1 cellular context compared by ENCODE assay signal in the genomic region with DNA sequence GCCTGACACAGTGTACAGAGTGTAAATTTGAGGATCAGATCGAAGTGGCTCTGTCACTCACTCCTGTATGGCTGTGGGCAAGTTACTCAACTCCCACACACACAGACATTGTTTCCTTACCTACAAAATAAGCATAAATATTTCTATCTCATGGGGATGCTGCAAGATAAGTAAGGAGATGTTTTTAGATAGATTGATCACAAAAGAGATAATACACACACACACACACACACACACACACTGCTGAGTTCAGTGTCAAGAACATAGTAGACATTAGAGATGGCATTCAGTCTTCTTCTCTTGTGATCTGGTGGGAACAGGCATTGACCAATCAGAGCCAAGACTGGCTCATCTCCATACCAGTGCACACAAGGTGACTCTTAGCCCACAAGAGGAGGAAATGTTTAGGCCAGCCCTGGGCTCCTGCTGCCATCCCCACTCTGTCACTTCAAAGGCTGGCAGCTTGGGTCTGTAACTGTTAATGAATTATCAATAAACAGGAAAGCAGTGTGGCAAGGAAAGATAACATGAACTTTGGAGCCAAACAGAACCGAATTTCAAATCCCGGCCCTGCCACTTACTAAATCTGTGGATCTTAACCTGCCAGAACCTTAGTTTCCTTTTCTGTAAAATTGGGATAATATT.
TF ChIP-seq lines count a peak whose summit lies in the region.

No MANE protein-coding gene starts in this region.

TF ChIP-seq in HepG2, 621 proteins besides CTCF, POLR2A, EP300 and RAD21 (continued from another document and continues in another):
- TF ChIP-seq, protein P1, sequence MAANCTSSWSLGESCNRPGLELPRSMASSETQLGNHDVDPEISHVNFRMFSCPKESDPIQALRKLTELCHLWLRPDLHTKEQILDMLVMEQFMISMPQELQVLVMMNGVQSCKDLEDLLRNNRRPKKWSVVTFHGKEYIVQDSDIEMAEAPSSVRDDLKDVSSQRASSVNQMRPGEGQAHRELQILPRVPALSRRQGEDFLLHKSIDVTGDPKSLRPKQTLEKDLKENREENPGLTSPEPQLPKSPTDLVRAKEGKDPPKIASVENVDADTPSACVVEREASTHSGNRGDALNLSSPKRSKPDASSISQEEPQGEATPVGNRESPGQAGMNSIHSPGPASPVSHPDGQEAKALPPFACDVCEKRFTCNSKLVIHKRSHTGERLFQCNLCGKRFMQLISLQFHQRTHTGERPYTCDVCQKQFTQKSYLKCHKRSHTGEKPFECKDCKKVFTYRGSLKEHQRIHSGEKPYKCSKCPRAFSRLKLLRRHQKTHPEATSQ (CRISPR knock-in tag; IDR thresholded peaks at IDR 0.05; ENCODE audit: borderline replicate concordance): peak; percentile 83; the same call in 1 of the 2 replicates
- peak; percentile 74; the same call in 1 of the 2 replicates for TF ChIP-seq ZNF556 (CRISPR knock-in tag; IDR thresholded peaks at IDR 0.05; ENCODE audit: borderline replicate concordance)
- TF ChIP-seq HDAC2 (CRISPR knock-in tag; IDR thresholded peaks at IDR 0.05): peak; percentile 96
- TF ChIP-seq ZBTB1 (CRISPR knock-in tag; IDR thresholded peaks at IDR 0.05; ENCODE audit: borderline replicate concordance): no peak
- TF ChIP-seq, protein P2, sequence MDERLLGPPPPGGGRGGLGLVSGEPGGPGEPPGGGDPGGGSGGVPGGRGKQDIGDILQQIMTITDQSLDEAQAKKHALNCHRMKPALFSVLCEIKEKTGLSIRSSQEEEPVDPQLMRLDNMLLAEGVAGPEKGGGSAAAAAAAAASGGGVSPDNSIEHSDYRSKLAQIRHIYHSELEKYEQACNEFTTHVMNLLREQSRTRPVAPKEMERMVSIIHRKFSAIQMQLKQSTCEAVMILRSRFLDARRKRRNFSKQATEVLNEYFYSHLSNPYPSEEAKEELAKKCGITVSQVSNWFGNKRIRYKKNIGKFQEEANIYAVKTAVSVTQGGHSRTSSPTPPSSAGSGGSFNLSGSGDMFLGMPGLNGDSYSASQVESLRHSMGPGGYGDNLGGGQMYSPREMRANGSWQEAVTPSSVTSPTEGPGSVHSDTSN (CRISPR knock-in tag; IDR thresholded peaks at IDR 0.05): peak; percentile 73
- TF ChIP-seq, protein P3, sequence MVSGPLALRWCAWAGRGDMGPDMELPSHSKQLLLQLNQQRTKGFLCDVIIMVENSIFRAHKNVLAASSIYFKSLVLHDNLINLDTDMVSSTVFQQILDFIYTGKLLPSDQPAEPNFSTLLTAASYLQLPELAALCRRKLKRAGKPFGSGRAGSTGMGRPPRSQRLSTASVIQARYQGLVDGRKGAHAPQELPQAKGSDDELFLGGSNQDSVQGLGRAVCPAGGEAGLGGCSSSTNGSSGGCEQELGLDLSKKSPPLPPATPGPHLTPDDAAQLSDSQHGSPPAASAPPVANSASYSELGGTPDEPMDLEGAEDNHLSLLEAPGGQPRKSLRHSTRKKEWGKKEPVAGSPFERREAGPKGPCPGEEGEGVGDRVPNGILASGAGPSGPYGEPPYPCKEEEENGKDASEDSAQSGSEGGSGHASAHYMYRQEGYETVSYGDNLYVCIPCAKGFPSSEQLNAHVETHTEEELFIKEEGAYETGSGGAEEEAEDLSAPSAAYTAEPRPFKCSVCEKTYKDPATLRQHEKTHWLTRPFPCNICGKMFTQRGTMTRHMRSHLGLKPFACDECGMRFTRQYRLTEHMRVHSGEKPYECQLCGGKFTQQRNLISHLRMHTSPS (CRISPR knock-in tag; IDR thresholded peaks at IDR 0.05; ENCODE audit: low read depth): peak; percentile 95
- TF ChIP-seq TCF7L2 (IDR thresholded peaks at IDR 0.05; ENCODE audit: low read depth, low read length): peak; percentile 89
- peak; percentile 97 for TF ChIP-seq HNF4G (IDR thresholded peaks at IDR 0.05; ENCODE audit: borderline replicate concordance, low read depth, low read length)
- TF ChIP-seq HNF4G (CRISPR knock-in tag; IDR thresholded peaks at IDR 0.05; ENCODE audit: borderline replicate concordance, low read depth): peak; percentile 89; the same call in 1 of the 2 replicates
- TF ChIP-seq TBX3 (IDR thresholded peaks at IDR 0.05; ENCODE audit: borderline replicate concordance): peak; percentile 98
- 0 out of 2 replicates have a peak, but pooled peaks have one; percentile 41 for TF ChIP-seq MTA1 (CRISPR knock-in tag; IDR thresholded peaks at IDR 0.05; ENCODE audit: borderline replicate concordance)
- TF ChIP-seq NCOR1 (IDR thresholded peaks at IDR 0.05; ENCODE audit: borderline replicate concordance, low read length): peak; percentile 96
- TF ChIP-seq, protein P4, sequence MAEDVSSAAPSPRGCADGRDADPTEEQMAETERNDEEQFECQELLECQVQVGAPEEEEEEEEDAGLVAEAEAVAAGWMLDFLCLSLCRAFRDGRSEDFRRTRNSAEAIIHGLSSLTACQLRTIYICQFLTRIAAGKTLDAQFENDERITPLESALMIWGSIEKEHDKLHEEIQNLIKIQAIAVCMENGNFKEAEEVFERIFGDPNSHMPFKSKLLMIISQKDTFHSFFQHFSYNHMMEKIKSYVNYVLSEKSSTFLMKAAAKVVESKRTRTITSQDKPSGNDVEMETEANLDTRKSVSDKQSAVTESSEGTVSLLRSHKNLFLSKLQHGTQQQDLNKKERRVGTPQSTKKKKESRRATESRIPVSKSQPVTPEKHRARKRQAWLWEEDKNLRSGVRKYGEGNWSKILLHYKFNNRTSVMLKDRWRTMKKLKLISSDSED (CRISPR knock-in tag; IDR thresholded peaks at IDR 0.05): no peak
- no peak for TF ChIP-seq GABPA (IDR thresholded peaks at IDR 0.05; ENCODE audit: low read depth, low read length)
- TF ChIP-seq GABPA (CRISPR knock-in tag; IDR thresholded peaks at IDR 0.05; ENCODE audit: low read depth): peak; percentile 58
- no peak for TF ChIP-seq SP1 (IDR thresholded peaks at IDR 0.05)
- TF ChIP-seq SP1 (CRISPR knock-in tag; IDR thresholded peaks at IDR 0.05): peak; percentile 48; the same call in 1 of the 2 replicates
- TF ChIP-seq, protein P5, sequence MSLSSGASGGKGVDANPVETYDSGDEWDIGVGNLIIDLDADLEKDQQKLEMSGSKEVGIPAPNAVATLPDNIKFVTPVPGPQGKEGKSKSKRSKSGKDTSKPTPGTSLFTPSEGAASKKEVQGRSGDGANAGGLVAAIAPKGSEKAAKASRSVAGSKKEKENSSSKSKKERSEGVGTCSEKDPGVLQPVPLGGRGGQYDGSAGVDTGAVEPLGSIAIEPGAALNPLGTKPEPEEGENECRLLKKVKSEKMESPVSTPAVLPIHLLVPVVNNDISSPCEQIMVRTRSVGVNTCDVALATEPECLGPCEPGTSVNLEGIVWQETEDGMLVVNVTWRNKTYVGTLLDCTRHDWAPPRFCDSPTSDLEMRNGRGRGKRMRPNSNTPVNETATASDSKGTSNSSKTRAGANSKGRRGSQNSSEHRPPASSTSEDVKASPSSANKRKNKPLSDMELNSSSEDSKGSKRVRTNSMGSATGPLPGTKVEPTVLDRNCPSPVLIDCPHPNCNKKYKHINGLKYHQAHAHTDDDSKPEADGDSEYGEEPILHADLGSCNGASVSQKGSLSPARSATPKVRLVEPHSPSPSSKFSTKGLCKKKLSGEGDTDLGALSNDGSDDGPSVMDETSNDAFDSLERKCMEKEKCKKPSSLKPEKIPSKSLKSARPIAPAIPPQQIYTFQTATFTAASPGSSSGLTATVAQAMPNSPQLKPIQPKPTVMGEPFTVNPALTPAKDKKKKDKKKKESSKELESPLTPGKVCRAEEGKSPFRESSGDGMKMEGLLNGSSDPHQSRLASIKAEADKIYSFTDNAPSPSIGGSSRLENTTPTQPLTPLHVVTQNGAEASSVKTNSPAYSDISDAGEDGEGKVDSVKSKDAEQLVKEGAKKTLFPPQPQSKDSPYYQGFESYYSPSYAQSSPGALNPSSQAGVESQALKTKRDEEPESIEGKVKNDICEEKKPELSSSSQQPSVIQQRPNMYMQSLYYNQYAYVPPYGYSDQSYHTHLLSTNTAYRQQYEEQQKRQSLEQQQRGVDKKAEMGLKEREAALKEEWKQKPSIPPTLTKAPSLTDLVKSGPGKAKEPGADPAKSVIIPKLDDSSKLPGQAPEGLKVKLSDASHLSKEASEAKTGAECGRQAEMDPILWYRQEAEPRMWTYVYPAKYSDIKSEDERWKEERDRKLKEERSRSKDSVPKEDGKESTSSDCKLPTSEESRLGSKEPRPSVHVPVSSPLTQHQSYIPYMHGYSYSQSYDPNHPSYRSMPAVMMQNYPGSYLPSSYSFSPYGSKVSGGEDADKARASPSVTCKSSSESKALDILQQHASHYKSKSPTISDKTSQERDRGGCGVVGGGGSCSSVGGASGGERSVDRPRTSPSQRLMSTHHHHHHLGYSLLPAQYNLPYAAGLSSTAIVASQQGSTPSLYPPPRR (CRISPR knock-in tag; IDR thresholded peaks at IDR 0.05; ENCODE audit: borderline replicate concordance): peak; percentile 88
- peak; percentile 96 for TF ChIP-seq MED8 (CRISPR knock-in tag; IDR thresholded peaks at IDR 0.05; ENCODE audit: insufficient replicate concordance)
- no peak for TF ChIP-seq ZNF326 (CRISPR knock-in tag; IDR thresholded peaks at IDR 0.05; ENCODE audit: borderline replicate concordance)
- TF ChIP-seq NFE2L1 (CRISPR knock-in tag; IDR thresholded peaks at IDR 0.05; ENCODE audit: borderline replicate concordance): no peak
- TF ChIP-seq ZSCAN30 (CRISPR knock-in tag; IDR thresholded peaks at IDR 0.05): no peak
- peak; percentile 85 for TF ChIP-seq CEBPG (CRISPR knock-in tag; IDR thresholded peaks at IDR 0.05)
- TF ChIP-seq EZH2 (conservative IDR thresholded peaks at IDR 0.05; ENCODE audit: low read depth, low read length): no peak
- peak; percentile 18 for TF ChIP-seq SMC3 (IDR thresholded peaks at IDR 0.05; ENCODE audit: low read length)
- no peak for TF ChIP-seq JUNB (CRISPR knock-in tag; IDR thresholded peaks at IDR 0.05; ENCODE audit: borderline replicate concordance)
- no peak; the same call in 1 of the 2 replicates for TF ChIP-seq RFX1 (IDR thresholded peaks at IDR 0.05)
- peak; percentile 98 for TF ChIP-seq DPF2 (CRISPR knock-in tag; IDR thresholded peaks at IDR 0.05; ENCODE audit: borderline replicate concordance, low read depth)
- TF ChIP-seq, protein P6, sequence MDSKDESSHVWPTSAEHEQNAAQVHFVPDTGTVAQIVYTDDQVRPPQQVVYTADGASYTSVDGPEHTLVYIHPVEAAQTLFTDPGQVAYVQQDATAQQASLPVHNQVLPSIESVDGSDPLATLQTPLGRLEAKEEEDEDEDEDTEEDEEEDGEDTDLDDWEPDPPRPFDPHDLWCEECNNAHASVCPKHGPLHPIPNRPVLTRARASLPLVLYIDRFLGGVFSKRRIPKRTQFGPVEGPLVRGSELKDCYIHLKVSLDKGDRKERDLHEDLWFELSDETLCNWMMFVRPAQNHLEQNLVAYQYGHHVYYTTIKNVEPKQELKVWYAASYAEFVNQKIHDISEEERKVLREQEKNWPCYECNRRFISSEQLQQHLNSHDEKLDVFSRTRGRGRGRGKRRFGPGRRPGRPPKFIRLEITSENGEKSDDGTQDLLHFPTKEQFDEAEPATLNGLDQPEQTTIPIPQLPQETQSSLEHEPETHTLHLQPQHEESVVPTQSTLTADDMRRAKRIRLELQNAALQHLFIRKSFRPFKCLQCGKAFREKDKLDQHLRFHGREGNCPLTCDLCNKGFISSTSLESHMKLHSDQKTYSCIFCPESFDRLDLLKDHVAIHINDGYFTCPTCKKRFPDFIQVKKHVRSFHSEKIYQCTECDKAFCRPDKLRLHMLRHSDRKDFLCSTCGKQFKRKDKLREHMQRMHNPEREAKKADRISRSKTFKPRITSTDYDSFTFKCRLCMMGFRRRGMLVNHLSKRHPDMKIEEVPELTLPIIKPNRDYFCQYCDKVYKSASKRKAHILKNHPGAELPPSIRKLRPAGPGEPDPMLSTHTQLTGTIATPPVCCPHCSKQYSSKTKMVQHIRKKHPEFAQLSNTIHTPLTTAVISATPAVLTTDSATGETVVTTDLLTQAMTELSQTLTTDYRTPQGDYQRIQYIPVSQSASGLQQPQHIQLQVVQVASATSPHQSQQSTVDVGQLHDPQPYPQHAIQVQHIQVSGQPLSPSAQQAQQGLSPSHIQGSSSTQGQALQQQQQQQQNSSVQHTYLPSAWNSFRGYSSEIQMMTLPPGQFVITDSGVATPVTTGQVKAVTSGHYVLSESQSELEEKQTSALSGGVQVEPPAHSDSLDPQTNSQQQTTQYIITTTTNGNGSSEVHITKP (CRISPR knock-in tag; IDR thresholded peaks at IDR 0.05; ENCODE audit: low read depth): no peak
- 0 out of 2 replicates have a peak, but pooled peaks have one; percentile 31 for TF ChIP-seq FOXA1 (IDR thresholded peaks at IDR 0.05)
- TF ChIP-seq FOXA1 (CRISPR knock-in tag; IDR thresholded peaks at IDR 0.05): peak; percentile 95
- TF ChIP-seq ZNF230 (CRISPR knock-in tag; IDR thresholded peaks at IDR 0.05): 0 out of 2 replicates have a peak, but pooled peaks have one; percentile 57
- no peak for TF ChIP-seq TRIM22 (IDR thresholded peaks at IDR 0.05)
- TF ChIP-seq ZNF619 (CRISPR knock-in tag; IDR thresholded peaks at IDR 0.05): 0 out of 2 replicates have a peak, but pooled peaks have one; percentile 2
- no peak for TF ChIP-seq ARNT (IDR thresholded peaks at IDR 0.05)
- no peak for TF ChIP-seq ADNP (CRISPR knock-in tag; IDR thresholded peaks at IDR 0.05)
- TF ChIP-seq, protein P7, sequence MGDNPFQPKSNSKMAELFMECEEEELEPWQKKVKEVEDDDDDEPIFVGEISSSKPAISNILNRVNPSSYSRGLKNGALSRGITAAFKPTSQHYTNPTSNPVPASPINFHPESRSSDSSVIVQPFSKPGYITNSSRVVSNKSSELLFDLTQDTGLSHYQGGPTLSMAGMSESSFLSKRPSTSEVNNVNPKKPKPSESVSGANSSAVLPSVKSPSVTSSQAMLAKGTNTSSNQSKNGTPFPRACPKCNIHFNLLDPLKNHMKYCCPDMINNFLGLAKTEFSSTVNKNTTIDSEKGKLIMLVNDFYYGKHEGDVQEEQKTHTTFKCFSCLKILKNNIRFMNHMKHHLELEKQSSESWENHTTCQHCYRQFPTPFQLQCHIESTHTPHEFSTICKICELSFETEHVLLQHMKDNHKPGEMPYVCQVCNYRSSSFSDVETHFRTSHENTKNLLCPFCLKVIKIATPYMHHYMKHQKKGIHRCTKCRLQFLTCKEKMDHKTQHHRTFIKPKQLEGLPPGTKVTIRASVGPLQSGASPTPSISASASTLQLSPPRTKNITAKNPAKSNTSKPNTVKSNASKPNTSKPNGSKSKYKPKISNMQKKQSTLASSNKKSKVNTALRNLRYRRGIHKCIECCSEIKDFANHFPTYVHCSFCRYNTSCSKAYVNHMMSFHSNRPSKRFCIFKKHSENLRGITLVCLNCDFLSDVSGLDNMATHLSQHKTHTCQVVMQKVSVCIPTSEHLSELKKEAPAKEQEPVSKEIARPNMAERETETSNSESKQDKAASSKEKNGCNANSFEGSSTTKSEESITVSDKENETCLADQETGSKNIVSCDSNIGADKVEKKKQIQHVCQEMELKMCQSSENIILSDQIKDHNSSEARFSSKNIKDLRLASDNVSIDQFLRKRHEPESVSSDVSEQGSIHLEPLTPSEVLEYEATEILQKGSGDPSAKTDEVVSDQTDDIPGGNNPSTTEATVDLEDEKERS (CRISPR knock-in tag; IDR thresholded peaks at IDR 0.05): peak; percentile 88; the same call in 1 of the 2 replicates
- peak; percentile 88; the same call in 1 of the 2 replicates for TF ChIP-seq MED13 (CRISPR knock-in tag; IDR thresholded peaks at IDR 0.05)
- TF ChIP-seq ZNF20 (CRISPR knock-in tag; IDR thresholded peaks at IDR 0.05): no peak
- peak; percentile 94 for TF ChIP-seq BCL6 (CRISPR knock-in tag; IDR thresholded peaks at IDR 0.05)
- TF ChIP-seq ZNF614 (CRISPR knock-in tag; IDR thresholded peaks at IDR 0.05; ENCODE audit: borderline replicate concordance): peak; percentile 87
